Comparison of ENCODE assay signal across 22 cellular contexts in genomic region chr5:68066277-68066955, GRCh38.
"Had no signal": no experiment of that assay in that cellular context is flagged by ENCODE, and none has a peak within 500 bp of the region (broad histone marks: within the 10 kb centered on the region; RNA-seq: fewer than 3 reads in every experiment).

No MANE protein-coding gene starts in this region.

- H3K36me3 Mint-ChIP-seq: activated naive CD4-positive, alpha-beta T cell treated with anti-CD3 and anti-CD28 coated beads, Interleukin-2, amount 50 U/mL, for 24 hours had no signal

- DNase-seq: activated CD4-positive, CD25-positive, alpha-beta regulatory T cell treated with anti-CD3 and anti-CD28 coated beads, Interleukin-2, amount 50 U/mL, for 72 hours; activated CD8-positive, alpha-beta memory T cell treated with anti-CD3 and anti-CD28 coated beads for 24 hours; activated CD8-positive, alpha-beta memory T cell treated with anti-CD3 and anti-CD28 coated beads, Interleukin-2, amount 50 U/mL, for 48 hours; activated effector memory CD4-positive, alpha-beta T cell treated with Interleukin-2 at 50 U/mL for 16 hours; activated T-cell treated with anti-CD3 and anti-CD28 coated beads, Interleukin-2, amount 50 U/mL, for 48 hours; adrenal gland; endodermal cell; erythroblast; heart left ventricle; immature natural killer cell; left cardiac atrium; lower lobe of right lung; nephron progenitor cell; occipital lobe; stimulated activated CD4-positive, alpha-beta T cell treated with anti-CD3 and anti-CD28 coated beads, Interleukin-2, amount 100 ng/mL, for 24 hours; stimulated activated naive CD4-positive, alpha-beta T cell treated with Interleukin-2 at 50 U/mL for 16 hours; substantia nigra; tibial artery had no signal

- H3K27ac Mint-ChIP-seq: activated naive CD4-positive, alpha-beta T cell treated with anti-CD3 and anti-CD28 coated beads, Interleukin-2, amount 50 U/mL, for 24 hours; endodermal cell; immature natural killer cell; nephron progenitor cell had no signal

- H3K4me1 Mint-ChIP-seq: endodermal cell, immature natural killer cell had no signal

- H3K4me3 Mint-ChIP-seq: activated naive CD4-positive, alpha-beta T cell treated with anti-CD3 and anti-CD28 coated beads, Interleukin-2, amount 50 U/mL, for 24 hours; endodermal cell; immature natural killer cell; nephron progenitor cell had no signal

- H3K27me3 ChIP-seq: adrenal gland, gastroesophageal sphincter, heart left ventricle, tibial artery had no signal

- H3K4me3 ChIP-seq: adrenal gland, gastroesophageal sphincter, heart left ventricle, lower lobe of right lung, tibial artery had no signal

- ATAC-seq: left cardiac atrium, SK-N-SH treated with all-trans-retinoic acid at 6 μM for 48 hours had no signal

- H3K27ac ChIP-seq: lower lobe of right lung, tibial artery, VCaP had no signal

- H3K9me3 ChIP-seq: lower lobe of right lung had no signal

- H3K4me1 ChIP-seq: gastroesophageal sphincter had no signal

- H3K36me3 ChIP-seq: adrenal gland, gastroesophageal sphincter, heart left ventricle, lower lobe of right lung, tibial artery had no signal
